Comparison of ENCODE assay signal across 25 cellular contexts in genomic region chr19:50546527-50547221, GRCh38. TPM values are rescaled to one million over a fixed set of nuclear protein-coding genes. Genes with fewer than 3 reads are reported as not detected.
A peak's percentile ranks its signal among the peaks of the same experiment; 100 is the strongest.
DNase-seq lines count a peak whose midpoint lies in the region; ATAC-seq, FAIRE-seq and TF ChIP-seq lines count a peak whose summit lies in the region.
"Had no signal": no experiment of that assay in that cellular context is flagged by ENCODE, and none has a peak within 500 bp of the region (broad histone marks: within the 10 kb centered on the region; RNA-seq: fewer than 3 reads in every experiment).

No MANE protein-coding gene starts in this region.

- H4K20me1 ChIP-seq in BLaER1 = no peaks in the 10 kb centered on the region

- peak overlapping the region; percentile 59; the same call in 1 of the 2 replicates for H3K9ac ChIP-seq in BLaER1
- H3K9ac ChIP-seq in neuronal stem cell (ENCODE audit: low read depth, low read length, poor library complexity) = peak overlapping the region; percentile 60
- H3K9ac ChIP-seq: GM23248, KMS-11 had no signal

- no CpG with 5 or more reads among the region's 29 CpGs for WGBS in neuronal stem cell (ENCODE audit: extremely low coverage in 2 of 2, insufficient read length in 2 of 2, insufficient replicate concordance in 1 of 2), 2 donors

- no peak overlapping the region for H3K4ac ChIP-seq in neuronal stem cell (ENCODE audit: low read length)

- no peak overlapping the region for H3K14ac ChIP-seq in neuronal stem cell (ENCODE audit: low read length)

- peak overlapping the region; percentile 50 for H3K27ac ChIP-seq in BLaER1
- no peak overlapping the region for H3K27ac ChIP-seq in RWPE2 (ENCODE audit: poor library complexity, severe bottlenecking)
- H3K27ac ChIP-seq in dorsolateral prefrontal cortex = peak overlapping the region; percentile 65 to 99 (median 94)
- H3K27ac ChIP-seq in neuronal stem cell (replicated peaks; ENCODE audit: low read length) = no peak overlapping the region
- H3K27ac ChIP-seq: GM23248, KMS-11, RWPE1 had no signal

- no peak overlapping the region for H4K91ac ChIP-seq in neuronal stem cell (ENCODE audit: low read depth, low read length, poor library complexity)

- H2BK5ac ChIP-seq in neuronal stem cell (ENCODE audit: low read length) = peak overlapping the region; percentile 75

- no peak for TF ChIP-seq POLR2A in GM12892 (IDR thresholded peaks at IDR 0.05; ENCODE audit: low read depth, low read length)

- no peak overlapping the region for H2BK12ac ChIP-seq in neuronal stem cell (ENCODE audit: low read length)

- H3K36me3 ChIP-seq in BLaER1 (no peaks in the 10 kb centered on the region), RWPE2 (ENCODE audit: low read depth) (no peaks in the 10 kb centered on the region), neuronal stem cell (replicated peaks in 1 of 2; ENCODE audit: control insufficient read depth in 2 of 2, insufficient read depth in 2 of 2, low read length in 2 of 2) (peaks cover 24 to 64% of the 10 kb centered on the region in 2 donors)
- H3K36me3 ChIP-seq: HAP-1 had no signal

- H2BK15ac ChIP-seq in neuronal stem cell (ENCODE audit: low read length) = no peak overlapping the region

- no peak overlapping the region for H3K4me3 Mint-ChIP-seq in type B pancreatic cell
- H3K4me3 Mint-ChIP-seq: CD14-positive monocyte had no signal

- H3K4me3 ChIP-seq in BLaER1 = no peak overlapping the region
- H3K4me3 ChIP-seq in RWPE2 (ENCODE audit: severe bottlenecking) = no peak overlapping the region
- H3K4me3 ChIP-seq in dorsolateral prefrontal cortex = peak overlapping the region in 57 of 59 donors; percentile 2 to 87 (median 70)
- no peak overlapping the region for H3K4me3 ChIP-seq in neuronal stem cell (ENCODE audit: low read length in 2 of 2)
- H3K4me3 ChIP-seq: GM23248, HAP-1 had no signal

- intact Hi-C loops in dorsolateral prefrontal cortex (cut with DNase I) (loop anchor here in 1 of 2 donors (5.0 kb wide), 2 partner anchors 69 to 111 kb away; partner anchors contain the start of genes EMC10 and GARIN5A), cardiac septum (cut with DNase I) (no loop called here)

- peaks cover 4% of the 10 kb centered on the region for H3K4me1 Mint-ChIP-seq in type B pancreatic cell (ENCODE audit: unreplicated experiment)
- H3K4me1 Mint-ChIP-seq: CD14-positive monocyte had no signal

- no peak overlapping the region for H2AK5ac ChIP-seq in neuronal stem cell (ENCODE audit: low read depth, low read length)

- DNase-seq in RWPE2 (ENCODE audit: low spot score) (no peak), dorsolateral prefrontal cortex (no peak), neuronal stem cell (ENCODE audit: low spot score) (no peak), type B pancreatic cell (ENCODE audit: extremely low spot score, unreplicated experiment) (no peak), GM12892 (ENCODE audit: insufficient read length) (no peak), cardiac septum (ENCODE audit: low spot score) (no peak), GM20000 (ENCODE audit: low spot score) (no peak)
- DNase-seq: AML-193; EL; GM23248; NCI-H1092 treated with DMSO at 0.1 percent for 48 hours; NCI-H1436 treated with DMSO at 0.1 percent for 48 hours; NCI-H1930; NCI-H345; NCI-H774; NK-92 treated with Interleukin-12 subunit alpha and Interleukin-12 subunit beta, amount 100 ng/mL, for 24 hours; SIG-M5 had no signal

- H3K4me2 ChIP-seq in BLaER1 (peak overlapping the region; percentile 94), neuronal stem cell (ENCODE audit: insufficient read depth, low read length, poor library complexity, severe bottlenecking) (no peak overlapping the region)
- H3K4me2 ChIP-seq: KMS-11 had no signal

- peak overlapping the region; percentile 19 for H3K18ac ChIP-seq in neuronal stem cell (ENCODE audit: low read length)

- peaks cover 20% of the 10 kb centered on the region for H3K27me3 Mint-ChIP-seq in type B pancreatic cell

- TF ChIP-seq CTCF in RWPE2 (IDR thresholded peaks at IDR 0.05; ENCODE audit: poor library complexity, severe bottlenecking) (no peak), dorsolateral prefrontal cortex (IDR thresholded peaks at IDR 0.05 in 54 of 56, conservative IDR thresholded peaks at IDR 0.05 in 2 of 56; ENCODE audit: low read depth in 1 of 56, partially characterized antibody in 56 of 56) (peak in 1 of 56 donors; percentile 8), type B pancreatic cell (conservative IDR thresholded peaks at IDR 0.05) (no peak), GM20000 (IDR thresholded peaks at IDR 0.05; ENCODE audit: extremely low read depth, missing control alignments) (no peak)

- H4K8ac ChIP-seq in neuronal stem cell (ENCODE audit: low read depth, low read length) = no peak overlapping the region

- ATAC-seq in RWPE2 (ENCODE audit: low read depth) = 0 out of 3 replicates have a peak, but pooled peaks have one; percentile 33

- H3K9me3 ChIP-seq in BLaER1 (no peaks in the 10 kb centered on the region), RWPE2 (ENCODE audit: severe bottlenecking) (no peaks in the 10 kb centered on the region), neuronal stem cell (replicated peaks in 1 of 2; ENCODE audit: control insufficient read depth in 2 of 2, insufficient read depth in 1 of 2, low read depth in 1 of 2, low read length in 2 of 2) (no peaks in the 10 kb centered on the region)
- H3K9me3 ChIP-seq: HAP-1 had no signal

- H3K27me3 ChIP-seq in BLaER1 (peaks cover 28% of the 10 kb centered on the region; the same call in 1 of the 2 replicates), RWPE2 (ENCODE audit: insufficient read depth, poor library complexity, severe bottlenecking) (peaks cover 53% of the 10 kb centered on the region), dorsolateral prefrontal cortex (no peaks in the 10 kb centered on the region), neuronal stem cell (ENCODE audit: control insufficient read depth in 3 of 3, insufficient read depth in 3 of 3, low read depth in 1 of 3, low read length in 3 of 3) (no peaks in the 10 kb centered on the region)

- peaks cover 87% of the 10 kb centered on the region for H3K4me1 ChIP-seq in BLaER1
- H3K4me1 ChIP-seq in RWPE2 (ENCODE audit: insufficient read depth, poor library complexity, severe bottlenecking) = no peaks in the 10 kb centered on the region
- peaks cover 11% of the 10 kb centered on the region in 2 donors for H3K4me1 ChIP-seq in neuronal stem cell (ENCODE audit: control insufficient read depth in 2 of 2, insufficient read depth in 1 of 2, low read depth in 1 of 2, low read length in 2 of 2)
- H3K4me1 ChIP-seq: HAP-1 had no signal

- H3K79me1 ChIP-seq in neuronal stem cell (ENCODE audit: low read depth, low read length) = peaks cover 29% of the 10 kb centered on the region

- H3K23ac ChIP-seq in neuronal stem cell (ENCODE audit: low read depth, low read length, poor library complexity) = peak overlapping the region; percentile 97

- FAIRE-seq in GM12892 (lab: Jason Lieb, UNC) = no peak
- FAIRE-seq: D721Med had no signal

- no peaks in the 10 kb centered on the region for H3K9me3 Mint-ChIP-seq in type B pancreatic cell

- no peak overlapping the region for H2AFZ ChIP-seq in neuronal stem cell (ENCODE audit: low read length)
- H2AFZ ChIP-seq: GM23248 had no signal

- H2BK120ac ChIP-seq in neuronal stem cell (ENCODE audit: low read depth, low read length) = no peak overlapping the region

- H3K36me3 Mint-ChIP-seq in type B pancreatic cell = no peaks in the 10 kb centered on the region
- H3K36me3 Mint-ChIP-seq: CD14-positive monocyte had no signal

- no peak overlapping the region for H3K27ac Mint-ChIP-seq in type B pancreatic cell
- H3K27ac Mint-ChIP-seq: CD14-positive monocyte had no signal

RNA-seq across cellular contexts. Expression of gene LRRC4B, which starts 21.6 kb away (rescaled TPM):
- 100 to 1,000 TPM; 126 to 330 (median 166) TPM for total RNA-seq in dorsolateral prefrontal cortex
- 78.7 TPM for polyA plus RNA-seq in neuronal stem cell (2013, experiment 1 of 2)
- polyA plus RNA-seq in neuronal stem cell (2013, experiment 2 of 2) = 78.4 TPM
- 0.38 and 21.7 TPM in 2 replicates for total RNA-seq in type B pancreatic cell (ENCODE audit: low replicate concordance)
- 0.17 TPM for polyA plus RNA-seq in GM12892 (2012; ENCODE audit: missing spikeins)
- 0.81 TPM for total RNA-seq in cardiac septum
- total RNA-seq: GM23248 had no signal
- polyA plus RNA-seq: AG04450, CD14-positive monocyte, GM23248 had no signal

RNA-seq across cellular contexts. Expression of gene ASPDH, which starts 33.0 kb away (rescaled TPM):
- total RNA-seq in dorsolateral prefrontal cortex (10 to 100 TPM; 16.5 to 62.5 (median 34.2) TPM), type B pancreatic cell (ENCODE audit: low replicate concordance) (not detected in 2 replicates), cardiac septum (not detected)
- polyA plus RNA-seq in neuronal stem cell (2013, experiment 1 of 2) = not detected
- polyA plus RNA-seq in neuronal stem cell (2013, experiment 2 of 2) = not detected
- not detected for polyA plus RNA-seq in GM12892 (2012; ENCODE audit: missing spikeins)
- total RNA-seq: A172, GM23248 had no signal
- polyA plus RNA-seq: AG04450, CD14-positive monocyte, GM23248 had no signal

RNA-seq across cellular contexts. Expression of gene JOSD2, which starts 35.7 kb away (rescaled TPM):
- 10 to 100 TPM; 24.9 to 75.5 (median 41.2) TPM for total RNA-seq in dorsolateral prefrontal cortex
- polyA plus RNA-seq in neuronal stem cell (2013, experiment 1 of 2) = 2.7 TPM
- 2.8 TPM for polyA plus RNA-seq in neuronal stem cell (2013, experiment 2 of 2)
- 16.2 and 23.2 TPM in 2 replicates for total RNA-seq in type B pancreatic cell (ENCODE audit: low replicate concordance)
- polyA plus RNA-seq in GM12892 (2012; ENCODE audit: missing spikeins) = 5.8 TPM
- total RNA-seq in cardiac septum = 36.1 TPM

Comparison
In these comparisons a context has a peak if more than half of its experiments do, and no peak if none do; other contexts are left out.
1. H3K27ac ChIP-seq: peak in BLaER1 (single experiment) and dorsolateral prefrontal cortex (59 of 59); none in RWPE2 (single experiment) and neuronal stem cell (single experiment).
2. H3K4me3 ChIP-seq: peak in dorsolateral prefrontal cortex (57 of 59); none in BLaER1 (single experiment), RWPE2 (single experiment) and neuronal stem cell (0 of 2).
3. RNA of gene ASPDH, which starts 33.0 kb away (total RNA-seq): 16.5 to 62.5 TPM in dorsolateral prefrontal cortex; not detected in type B pancreatic cell and not detected in cardiac septum (single experiment); every median in the first group is over 10 times any median in the second.